Comparison of ENCODE assay signal across 1 cellular context in the genomic region with DNA sequence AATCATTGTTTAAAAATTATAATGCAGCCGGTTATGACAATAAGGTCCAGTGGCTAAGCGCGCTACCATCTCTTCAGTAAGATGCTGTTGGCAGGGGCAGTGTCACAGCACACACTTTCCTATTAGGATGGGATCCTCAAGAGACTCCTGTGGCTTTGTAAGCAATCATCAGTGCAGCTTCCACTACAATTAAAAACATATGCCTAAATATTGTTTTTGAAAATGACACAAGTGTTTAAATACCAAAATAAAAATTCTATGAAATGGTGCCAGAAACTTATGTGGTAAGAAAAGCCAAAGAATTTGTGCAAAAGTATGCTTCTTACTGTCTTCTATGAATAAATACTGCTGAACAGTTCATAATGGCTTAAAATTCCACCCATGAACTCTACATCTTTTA.
TF ChIP-seq lines count a peak whose summit lies in the region.

No MANE protein-coding gene starts in this region.

TF ChIP-seq in SK-N-SH, 30 proteins besides CTCF, POLR2A, EP300 and RAD21 (continued from another document):
- TF ChIP-seq TEAD4 (IDR thresholded peaks at IDR 0.05; ENCODE audit: borderline replicate concordance, insufficient read depth) = 0 out of 2 replicates have a peak, but pooled peaks have one; percentile 33
- TF ChIP-seq MXI1 (IDR thresholded peaks at IDR 0.05; ENCODE audit: low read depth, low read length) = no peak
- no peak for TF ChIP-seq POLR2AphosphoS5 (IDR thresholded peaks at IDR 0.05; ENCODE audit: low read depth, low read length)
- peak; percentile 71 for TF ChIP-seq NFIC (IDR thresholded peaks at IDR 0.05; ENCODE audit: borderline replicate concordance)
- no peak for TF ChIP-seq ELF1 (IDR thresholded peaks at IDR 0.05)
- TF ChIP-seq RFX5 (IDR thresholded peaks at IDR 0.05; ENCODE audit: low read length) = no peak
- peak; percentile 85 for TF ChIP-seq TCF12 (IDR thresholded peaks at IDR 0.05)
- TF ChIP-seq, protein P1, sequence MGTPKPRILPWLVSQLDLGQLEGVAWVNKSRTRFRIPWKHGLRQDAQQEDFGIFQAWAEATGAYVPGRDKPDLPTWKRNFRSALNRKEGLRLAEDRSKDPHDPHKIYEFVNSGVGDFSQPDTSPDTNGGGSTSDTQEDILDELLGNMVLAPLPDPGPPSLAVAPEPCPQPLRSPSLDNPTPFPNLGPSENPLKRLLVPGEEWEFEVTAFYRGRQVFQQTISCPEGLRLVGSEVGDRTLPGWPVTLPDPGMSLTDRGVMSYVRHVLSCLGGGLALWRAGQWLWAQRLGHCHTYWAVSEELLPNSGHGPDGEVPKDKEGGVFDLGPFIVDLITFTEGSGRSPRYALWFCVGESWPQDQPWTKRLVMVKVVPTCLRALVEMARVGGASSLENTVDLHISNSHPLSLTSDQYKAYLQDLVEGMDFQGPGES (IDR thresholded peaks at IDR 0.05; ENCODE audit: low read depth, low read length) = no peak
- no peak for TF ChIP-seq SIN3A (IDR thresholded peaks at IDR 0.05; ENCODE audit: borderline replicate concordance, low read depth, low read length)
- no peak for TF ChIP-seq SMC3 (IDR thresholded peaks at IDR 0.05; ENCODE audit: low read depth, low read length)
- TF ChIP-seq, protein P2, sequence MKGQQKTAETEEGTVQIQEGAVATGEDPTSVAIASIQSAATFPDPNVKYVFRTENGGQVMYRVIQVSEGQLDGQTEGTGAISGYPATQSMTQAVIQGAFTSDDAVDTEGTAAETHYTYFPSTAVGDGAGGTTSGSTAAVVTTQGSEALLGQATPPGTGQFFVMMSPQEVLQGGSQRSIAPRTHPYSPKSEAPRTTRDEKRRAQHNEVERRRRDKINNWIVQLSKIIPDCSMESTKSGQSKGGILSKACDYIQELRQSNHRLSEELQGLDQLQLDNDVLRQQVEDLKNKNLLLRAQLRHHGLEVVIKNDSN (IDR thresholded peaks at IDR 0.05; ENCODE audit: borderline replicate concordance, low read depth) = no peak
